ENCODE assay signal across 27 cellular contexts in the genomic region with DNA sequence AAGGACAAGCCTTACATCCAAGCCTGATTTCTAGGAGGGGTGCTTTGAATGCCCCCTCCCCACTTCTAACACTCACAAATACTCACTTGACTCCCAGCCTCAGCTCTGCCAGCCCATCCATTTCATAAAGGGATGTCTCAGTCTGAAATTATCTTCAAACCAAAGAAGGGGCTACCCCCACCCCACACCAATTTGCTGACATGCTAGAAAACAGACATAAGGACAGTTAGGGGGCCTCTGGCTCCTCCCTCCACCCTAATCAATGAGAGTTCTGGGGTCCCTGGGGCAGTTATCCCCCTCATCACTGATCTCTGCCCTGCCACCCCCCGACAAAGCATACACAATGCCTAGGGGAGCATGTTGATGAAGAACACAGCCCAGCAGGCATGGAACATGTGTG. TPM values are rescaled to one million over a fixed set of nuclear protein-coding genes. Genes with fewer than 3 reads are reported as not detected.
"Had no signal": no experiment of that assay in that cellular context is flagged by ENCODE, and none has a peak within 500 bp of the region (broad histone marks: within the 10 kb centered on the region; RNA-seq: fewer than 3 reads in every experiment).

No MANE protein-coding gene starts in this region.

- H3K9ac ChIP-seq: neural progenitor cell had no signal

- H3K9me3 Mint-ChIP-seq: mesothelial cell of epicardium; natural killer cell treated with Interleukin-12 subunit alpha and Interleukin-12 subunit beta and Interleukin-15 and Interleukin-18, amount 100 ng/mL, for 72 hours; neural progenitor cell; stimulated activated naive B cell treated with anti-CD40 and anti-IgM and Interleukin-4, amounts not matched to agents 10 μg/mL and 1 μg/mL and 100 μg/mL, for 72 hours; stimulated activated naive CD8-positive, alpha-beta T cell treated with anti-CD3 and anti-CD28 coated beads, Interleukin-15, amount 100 ng/mL, for 72 hours had no signal

- H3K4me3 ChIP-seq: esophagus muscularis mucosa, gastrocnemius medialis, heart right ventricle, neural progenitor cell, sigmoid colon, skin epidermis, uterus had no signal

- ATAC-seq: gastrocnemius medialis; heart right ventricle; left lobe of liver; natural killer cell treated with Interleukin-12 subunit alpha and Interleukin-12 subunit beta and Interleukin-15 and Interleukin-18, amount 100 ng/mL, for 72 hours; stimulated activated naive B cell treated with anti-CD40 and anti-IgM and Interleukin-4, amounts not matched to agents 10 μg/mL and 1 μg/mL and 100 μg/mL, for 72 hours; stimulated activated naive CD8-positive, alpha-beta T cell treated with anti-CD3 and anti-CD28 coated beads, Interleukin-15, amount 100 ng/mL, for 72 hours had no signal

- H3K4me3 Mint-ChIP-seq: mesothelial cell of epicardium; natural killer cell treated with Interleukin-12 subunit alpha and Interleukin-12 subunit beta and Interleukin-15 and Interleukin-18, amount 100 ng/mL, for 72 hours; stimulated activated naive B cell treated with anti-CD40 and anti-IgM and Interleukin-4, amounts not matched to agents 10 μg/mL and 1 μg/mL and 100 μg/mL, for 72 hours; stimulated activated naive CD8-positive, alpha-beta T cell treated with anti-CD3 and anti-CD28 coated beads, Interleukin-15, amount 100 ng/mL, for 72 hours had no signal

- H3K36me3 Mint-ChIP-seq: mesothelial cell of epicardium; natural killer cell treated with Interleukin-12 subunit alpha and Interleukin-12 subunit beta and Interleukin-15 and Interleukin-18, amount 100 ng/mL, for 72 hours; neural progenitor cell; stimulated activated naive B cell treated with anti-CD40 and anti-IgM and Interleukin-4, amounts not matched to agents 10 μg/mL and 1 μg/mL and 100 μg/mL, for 72 hours had no signal

- H3K9me3 ChIP-seq: esophagus muscularis mucosa, gastrocnemius medialis, heart right ventricle, sigmoid colon, uterus had no signal

- FAIRE-seq: islet of Langerhans had no signal

- H2AFZ ChIP-seq: neural progenitor cell had no signal

- H3K36me3 ChIP-seq: esophagus muscularis mucosa, gastrocnemius medialis, heart right ventricle, neural progenitor cell, sigmoid colon, uterus had no signal

- DNase-seq: cortex of kidney; effector memory CD4-positive, alpha-beta T cell; gastrocnemius medialis; heart right ventricle; hypothalamus; kidney glomerular epithelial cell; mammary epithelial cell; sigmoid colon; stimulated activated CD4-positive, alpha-beta T cell treated with anti-CD3 and anti-CD28 coated beads, Interleukin-2, amount 100 ng/mL, for 24 hours; stimulated activated CD4-positive, alpha-beta T cell treated with anti-CD3 and anti-CD28 coated beads, Interleukin-4, amount 100 ng/mL, for 4 hours; stimulated activated naive B cell treated with anti-CD40 and anti-IgM and Interleukin-4, amounts not matched to agents 10 μg/mL and 1 μg/mL and 100 μg/mL, for 72 hours; stimulated activated naive CD8-positive, alpha-beta T cell treated with anti-CD3 and anti-CD28 coated beads, Interleukin-15, amount 100 ng/mL, for 72 hours; trophoblast cell; uterus had no signal

- H3K4me2 ChIP-seq: neural progenitor cell had no signal

- H3K4me1 ChIP-seq: esophagus muscularis mucosa, gastrocnemius medialis, sigmoid colon, uterus had no signal

- H3K27ac ChIP-seq: epithelial cell of prostate, esophagus muscularis mucosa, gastrocnemius medialis, heart right ventricle, neural progenitor cell, sigmoid colon, skin epidermis, uterus had no signal

- H3K27ac Mint-ChIP-seq: mesothelial cell of epicardium; neural progenitor cell; stimulated activated naive B cell treated with anti-CD40 and anti-IgM and Interleukin-4, amounts not matched to agents 10 μg/mL and 1 μg/mL and 100 μg/mL, for 72 hours; stimulated activated naive CD8-positive, alpha-beta T cell treated with anti-CD3 and anti-CD28 coated beads, Interleukin-15, amount 100 ng/mL, for 72 hours had no signal

RNA-seq across cellular contexts. Expression of gene RHBG, which starts 58.8 kb away (rescaled TPM):
- total RNA-seq: chondrocyte; esophagus muscularis mucosa; fibroblast of villous mesenchyme; gastrocnemius medialis; heart right ventricle; mammary epithelial cell; natural killer cell treated with Interleukin-12 subunit alpha and Interleukin-12 subunit beta and Interleukin-15 and Interleukin-18, amount 100 ng/mL, for 72 hours; omental fat pad; pulmonary artery endothelial cell; sigmoid colon; subcutaneous adipose tissue had no signal
- polyA plus RNA-seq: heart right ventricle, mammary epithelial cell, sigmoid colon had no signal
